8 cellular contexts compared by ENCODE assay signal in genomic region chr6:41939091-41939847, GRCh38. TPM values are rescaled to one million over a fixed set of nuclear protein-coding genes. Genes with fewer than 3 reads are reported as not detected.
DNase-seq lines count a peak whose midpoint lies in the region; ATAC-seq and TF ChIP-seq lines count a peak whose summit lies in the region.

No MANE protein-coding gene starts in this region.

- H3K9me3 Mint-ChIP-seq in activated CD4-positive, alpha-beta T cell treated with anti-CD3 and anti-CD28 coated beads, Interleukin-2, amount 10 ng/mL, durations not matched to agents 24 days and 14 days, result no peaks in the 10 kb centered on the region

- peak overlapping the region; percentile 93 for H3K4me3 ChIP-seq in fibroblast of pulmonary artery (replicated peaks; ENCODE audit: low read depth, low read length)

- H3K4me1 Mint-ChIP-seq in activated CD4-positive, alpha-beta T cell treated with anti-CD3 and anti-CD28 coated beads, Interleukin-2, amount 10 ng/mL, durations not matched to agents 24 days and 14 days, result peaks cover 65% of the 10 kb centered on the region

- DNase-seq in stimulated activated CD4-positive, alpha-beta T cell treated with anti-CD3 and anti-CD28 coated beads, Interleukin-2, amount 100 ng/mL, for 24 hours, result peak; percentile 33 to 65
- DNase-seq in stimulated activated CD4-positive, alpha-beta T cell treated with anti-CD3 and anti-CD28 coated beads, Interleukin-12 subunit alpha, Interleukin-12 subunit beta, amount 100 ng/mL, for 4 hours, result no peak
- DNase-seq in activated CD4-positive, alpha-beta T cell treated with anti-CD3 and anti-CD28 coated beads, Interleukin-2, amount 10 ng/mL, durations not matched to agents 24 days and 14 days, result peak; percentile 79
- peak; percentile 80 for DNase-seq in fibroblast of pulmonary artery (ENCODE audit: low read depth)
- peak; percentile 28 for DNase-seq in omental fat pad (ENCODE audit: low spot score)
- no peak for DNase-seq in midbrain (lab: John Stamatoyannopoulos, UW)

- no peaks in the 10 kb centered on the region for H3K27me3 Mint-ChIP-seq in activated CD4-positive, alpha-beta T cell treated with anti-CD3 and anti-CD28 coated beads, Interleukin-2, amount 10 ng/mL, durations not matched to agents 24 days and 14 days

- H3K27ac Mint-ChIP-seq in activated CD4-positive, alpha-beta T cell treated with anti-CD3 and anti-CD28 coated beads, Interleukin-2, amount 10 ng/mL, durations not matched to agents 24 days and 14 days, result peak overlapping the region; percentile 96

- ATAC-seq in omental fat pad (ENCODE audit: low FRiP score) (peak; percentile 6), HG02870 (IDR thresholded peaks at IDR 0.05; ENCODE audit: unreplicated experiment) (no peak), HG03159 (IDR thresholded peaks at IDR 0.05; ENCODE audit: unreplicated experiment) (no peak)

- H3K4me3 Mint-ChIP-seq in activated CD4-positive, alpha-beta T cell treated with anti-CD3 and anti-CD28 coated beads, Interleukin-2, amount 10 ng/mL, durations not matched to agents 24 days and 14 days, result peak overlapping the region; percentile 100

- TF ChIP-seq CTCF in fibroblast of pulmonary artery (IDR thresholded peaks at IDR 0.05; ENCODE audit: low read length, missing control alignments), result no peak
- TF ChIP-seq CTCF in omental fat pad (IDR thresholded peaks at IDR 0.05), result no peak

- H3K36me3 Mint-ChIP-seq in activated CD4-positive, alpha-beta T cell treated with anti-CD3 and anti-CD28 coated beads, Interleukin-2, amount 10 ng/mL, durations not matched to agents 24 days and 14 days (ENCODE audit: low read depth), result peaks cover 54% of the 10 kb centered on the region

- intact Hi-C loops in activated CD4-positive, alpha-beta T cell treated with anti-CD3 and anti-CD28 coated beads, Interleukin-2, amount 10 ng/mL, durations not matched to agents 24 days and 14 days (cut with micrococcal nuclease), result loop anchor here (5.0 kb wide), 2 partner anchors 152 to 278 kb away; partner anchors contain the start of genes MRPS10 and TOMM6

RNA-seq across cellular contexts. Expression of gene CCND3, which starts 2.3 kb away (rescaled TPM):
- 483 and 491 TPM in 2 replicates for total RNA-seq in activated CD4-positive, alpha-beta T cell treated with anti-CD3 and anti-CD28 coated beads, Interleukin-2, amount 10 ng/mL, durations not matched to agents 24 days and 14 days
- total RNA-seq in omental fat pad, result 100 to 1,000 TPM; 117 to 186 (median 151) TPM

RNA-seq across cellular contexts. Expression of gene BYSL, which starts 18.0 kb away (rescaled TPM):
- 79.6 and 81.4 TPM in 2 replicates for total RNA-seq in activated CD4-positive, alpha-beta T cell treated with anti-CD3 and anti-CD28 coated beads, Interleukin-2, amount 10 ng/mL, durations not matched to agents 24 days and 14 days
- total RNA-seq in omental fat pad, result 10 to 100 TPM in 3 of 4 donors, 1 to 10 TPM in 1; 9.8 to 38.2 (median 11.8) TPM

RNA-seq across cellular contexts. Expression of gene MED20, which starts 18.3 kb away (rescaled TPM):
- total RNA-seq in activated CD4-positive, alpha-beta T cell treated with anti-CD3 and anti-CD28 coated beads, Interleukin-2, amount 10 ng/mL, durations not matched to agents 24 days and 14 days, result 21.9 and 22.8 TPM in 2 replicates
- total RNA-seq in omental fat pad, result 10 to 100 TPM in 3 of 4 donors, 1 to 10 TPM in 1; 6.8 to 12.5 (median 11.2) TPM

RNA-seq across cellular contexts. Expression of gene USP49, which starts 44.1 kb away (rescaled TPM):
- total RNA-seq in activated CD4-positive, alpha-beta T cell treated with anti-CD3 and anti-CD28 coated beads, Interleukin-2, amount 10 ng/mL, durations not matched to agents 24 days and 14 days, result 5.8 and 6.3 TPM in 2 replicates
- total RNA-seq in omental fat pad, result 1 to 10 TPM; 2.3 to 3.8 (median 3.1) TPM

Comparison
In these comparisons a context has a peak if more than half of its experiments do, and no peak if none do; other contexts are left out.
1. DNase-seq: peak in stimulated activated CD4-positive, alpha-beta T cell treated with anti-CD3 and anti-CD28 coated beads, Interleukin-2, amount 100 ng/mL, for 24 hours (2 of 2), activated CD4-positive, alpha-beta T cell treated with anti-CD3 and anti-CD28 coated beads, Interleukin-2, amount 10 ng/mL, durations not matched to agents 24 days and 14 days (single experiment), fibroblast of pulmonary artery (single experiment) and omental fat pad (single experiment); none in stimulated activated CD4-positive, alpha-beta T cell treated with anti-CD3 and anti-CD28 coated beads, Interleukin-12 subunit alpha, Interleukin-12 subunit beta, amount 100 ng/mL, for 4 hours (single experiment) and midbrain (single experiment).